In the genomic region with DNA sequence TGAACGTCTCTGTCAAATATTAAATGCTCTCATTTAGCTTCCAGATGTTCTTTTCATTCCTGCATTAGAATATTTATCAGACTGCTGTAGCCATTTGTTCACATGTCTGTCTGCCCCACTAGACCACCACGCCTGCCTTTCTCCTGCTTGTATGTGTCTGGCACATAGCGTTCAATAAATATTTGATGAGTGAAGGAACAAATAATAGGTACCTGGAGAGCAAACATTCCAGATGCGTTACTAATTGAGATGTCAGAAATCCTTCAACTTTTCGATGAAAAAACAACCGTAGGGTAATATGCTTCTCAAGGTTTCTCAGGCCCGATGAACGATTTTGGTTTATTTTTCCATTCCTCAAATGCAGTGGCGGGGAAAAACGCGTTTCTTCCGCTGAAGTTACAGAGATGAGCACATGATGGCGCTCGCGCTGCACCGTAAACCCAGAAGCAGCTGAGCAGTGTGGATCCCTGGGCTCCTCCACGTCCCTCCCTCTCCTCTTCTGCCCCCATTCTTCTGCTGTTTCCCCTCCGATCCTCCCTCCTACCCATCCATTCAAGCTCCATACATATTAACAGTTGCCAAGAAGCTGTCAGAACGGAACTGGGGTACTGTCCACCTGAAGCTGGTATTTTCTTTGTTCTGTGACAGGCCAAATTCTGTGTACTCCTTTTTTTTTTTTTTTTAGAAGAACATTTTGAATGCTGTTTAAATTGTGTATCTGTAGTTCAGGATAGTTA, we compare ENCODE assay signal across 7 cellular contexts.
DNase-seq lines count a peak whose midpoint lies in the region; ATAC-seq and TF ChIP-seq lines count a peak whose summit lies in the region.

No MANE protein-coding gene starts in this region.

- peak; percentile 40 for DNase-seq in GM12865 (ENCODE audit: low read depth)
- peak; percentile 25 for DNase-seq in OCI-LY7 (ENCODE audit: low spot score)
- peak; percentile 50 for DNase-seq in lung (ENCODE audit: low spot score)
- DNase-seq in type B pancreatic cell (ENCODE audit: extremely low spot score, unreplicated experiment), result peak; percentile 77

- H3K4me2 ChIP-seq in OCI-LY7 (ENCODE audit: low read length), result no peak overlapping the region

- no peak overlapping the region for H3K9ac ChIP-seq in duodenal mucosa (ENCODE audit: low read depth in 1 of 2, low read length in 2 of 2)

- H3K4me1 ChIP-seq in OCI-LY7 (ENCODE audit: insufficient read depth, low read length, poor library complexity, severe bottlenecking) (no peaks in the 10 kb centered on the region), duodenal mucosa (ENCODE audit: control insufficient read depth in 1 of 2, insufficient read depth in 2 of 2, low read length in 2 of 2) (no peaks in the 10 kb centered on the region), lung (ENCODE audit: control insufficient read depth in 2 of 2, insufficient read depth in 2 of 2, low read length in 2 of 2) (peaks cover 0 to 3% of the 10 kb centered on the region in 2 donors)

- intact Hi-C loops in OCI-LY7 (cut with micrococcal nuclease; ENCODE audit: unreplicated experiment), result no loop called here

- peak; percentile 74 for ATAC-seq in lung (ENCODE audit: insufficient read depth, low FRiP score)
- no peak for ATAC-seq in GM18870 (IDR thresholded peaks at IDR 0.05; ENCODE audit: unreplicated experiment)

- TF ChIP-seq RAD21 in Ishikawa (IDR thresholded peaks at IDR 0.05; ENCODE audit: low read depth), result peak; percentile 95

- no peaks in the 10 kb centered on the region for H3K27me3 Mint-ChIP-seq in type B pancreatic cell

- POLR2A ChIA-PET in OCI-LY7 (lab: Charles Lee), result interaction anchor here (0.7 kb wide), 2 partner anchors 219 to 314 kb away, joined by 3 to 8 read pairs; no protein-coding TSS in a partner anchor

- H3K27me3 ChIP-seq in duodenal mucosa (ENCODE audit: control insufficient read depth in 1 of 2, insufficient read depth in 2 of 2, low read length in 2 of 2) (no peaks in the 10 kb centered on the region), lung (ENCODE audit: control insufficient read depth, insufficient read depth) (no peaks in the 10 kb centered on the region)

- TF ChIP-seq EP300 in Ishikawa (IDR thresholded peaks at IDR 0.05; ENCODE audit: borderline replicate concordance), result no peak

- H3K9me2 ChIP-seq in OCI-LY7 (ENCODE audit: insufficient read depth, low read length), result no peaks in the 10 kb centered on the region

- no peak overlapping the region for H3K4me3 ChIP-seq in GM12865 (ENCODE audit: low read depth, low read length)
- H3K4me3 ChIP-seq in OCI-LY7 (ENCODE audit: low read depth, low read length, poor library complexity, severe bottlenecking), result no peak overlapping the region
- peak overlapping the region; percentile 7 to 18 for H3K4me3 ChIP-seq in duodenal mucosa (ENCODE audit: low read depth in 1 of 2, low read length in 2 of 2)
- H3K4me3 ChIP-seq in lung, result no peak overlapping the region

- no peaks in the 10 kb centered on the region for H3K36me3 Mint-ChIP-seq in type B pancreatic cell

- CTCF ChIA-PET in OCI-LY7 (lab: Charles Lee; ENCODE audit: unreplicated experiment), result no interaction called here

- no peaks in the 10 kb centered on the region for H3K9me3 Mint-ChIP-seq in type B pancreatic cell

- no peaks in the 10 kb centered on the region for H4K20me1 ChIP-seq in OCI-LY7 (ENCODE audit: insufficient read depth, low read length)

- H3K4me1 Mint-ChIP-seq in type B pancreatic cell (ENCODE audit: unreplicated experiment), result peaks cover 11% of the 10 kb centered on the region

- no peaks in the 10 kb centered on the region for H3K79me2 ChIP-seq in OCI-LY7 (ENCODE audit: insufficient read depth, low read depth, low read length)

- H2AFZ ChIP-seq in OCI-LY7 (ENCODE audit: low read length), result no peak overlapping the region; the same call in 1 of the 2 replicates

- H3K27ac ChIP-seq in OCI-LY7 (ENCODE audit: low read depth, low read length, poor library complexity, severe bottlenecking) (no peak overlapping the region), duodenal mucosa (ENCODE audit: low read depth, low read length) (no peak overlapping the region), lung (ENCODE audit: low read depth in 1 of 2, low read length in 1 of 2) (no peak overlapping the region)

- 10 to 16% methylated on average over 19 of the region's 19 CpGs for WGBS in lung, 2 donors

- H3K4me3 Mint-ChIP-seq in type B pancreatic cell, result peak overlapping the region; percentile 79

- no TSS peak for BruUV-seq in OCI-LY7 (replicated peaks; lab: Mats Ljungman, UMichigan)

- peak overlapping the region; percentile 57 for H3K27ac Mint-ChIP-seq in type B pancreatic cell

- H3K36me3 ChIP-seq in OCI-LY7 (ENCODE audit: insufficient read depth, low read length) (no peaks in the 10 kb centered on the region), duodenal mucosa (ENCODE audit: control insufficient read depth in 1 of 2, insufficient read depth in 2 of 2, low read length in 2 of 2) (no peaks in the 10 kb centered on the region), lung (ENCODE audit: control insufficient read depth in 2 of 2, insufficient read depth in 2 of 2, low read length in 2 of 2) (no peaks in the 10 kb centered on the region)

- TF ChIP-seq CTCF in GM12865 (IDR thresholded peaks at IDR 0.05; ENCODE audit: insufficient read depth, low read depth, low read length, missing control alignments), result peak; percentile 54
- TF ChIP-seq CTCF in OCI-LY7 (conservative IDR thresholded peaks at IDR 0.05; ENCODE audit: low read length), result peak; percentile 74
- TF ChIP-seq CTCF in lung (IDR thresholded peaks at IDR 0.05; ENCODE audit: control extremely low read depth, extremely low read depth), result peak; percentile 41
- peak; percentile 90 for TF ChIP-seq CTCF in type B pancreatic cell (conservative IDR thresholded peaks at IDR 0.05)

- H3K9me3 ChIP-seq in OCI-LY7 (ENCODE audit: low read length) (no peaks in the 10 kb centered on the region), duodenal mucosa (ENCODE audit: control insufficient read depth in 1 of 2, low read length in 2 of 2) (no peaks in the 10 kb centered on the region), lung (ENCODE audit: control insufficient read depth in 2 of 2, insufficient read depth in 1 of 2, low read length in 1 of 2) (no peaks in the 10 kb centered on the region)

TF ChIP-seq in Ishikawa, 13 proteins besides CTCF, POLR2A, EP300 and RAD21:
- TF ChIP-seq ZBTB7A (IDR thresholded peaks at IDR 0.05; ENCODE audit: low read depth) (no peak), TAF1 (IDR thresholded peaks at IDR 0.05; ENCODE audit: low read depth) (no peak), CEBPB (IDR thresholded peaks at IDR 0.05) (no peak)
- TF ChIP-seq, protein P1, sequence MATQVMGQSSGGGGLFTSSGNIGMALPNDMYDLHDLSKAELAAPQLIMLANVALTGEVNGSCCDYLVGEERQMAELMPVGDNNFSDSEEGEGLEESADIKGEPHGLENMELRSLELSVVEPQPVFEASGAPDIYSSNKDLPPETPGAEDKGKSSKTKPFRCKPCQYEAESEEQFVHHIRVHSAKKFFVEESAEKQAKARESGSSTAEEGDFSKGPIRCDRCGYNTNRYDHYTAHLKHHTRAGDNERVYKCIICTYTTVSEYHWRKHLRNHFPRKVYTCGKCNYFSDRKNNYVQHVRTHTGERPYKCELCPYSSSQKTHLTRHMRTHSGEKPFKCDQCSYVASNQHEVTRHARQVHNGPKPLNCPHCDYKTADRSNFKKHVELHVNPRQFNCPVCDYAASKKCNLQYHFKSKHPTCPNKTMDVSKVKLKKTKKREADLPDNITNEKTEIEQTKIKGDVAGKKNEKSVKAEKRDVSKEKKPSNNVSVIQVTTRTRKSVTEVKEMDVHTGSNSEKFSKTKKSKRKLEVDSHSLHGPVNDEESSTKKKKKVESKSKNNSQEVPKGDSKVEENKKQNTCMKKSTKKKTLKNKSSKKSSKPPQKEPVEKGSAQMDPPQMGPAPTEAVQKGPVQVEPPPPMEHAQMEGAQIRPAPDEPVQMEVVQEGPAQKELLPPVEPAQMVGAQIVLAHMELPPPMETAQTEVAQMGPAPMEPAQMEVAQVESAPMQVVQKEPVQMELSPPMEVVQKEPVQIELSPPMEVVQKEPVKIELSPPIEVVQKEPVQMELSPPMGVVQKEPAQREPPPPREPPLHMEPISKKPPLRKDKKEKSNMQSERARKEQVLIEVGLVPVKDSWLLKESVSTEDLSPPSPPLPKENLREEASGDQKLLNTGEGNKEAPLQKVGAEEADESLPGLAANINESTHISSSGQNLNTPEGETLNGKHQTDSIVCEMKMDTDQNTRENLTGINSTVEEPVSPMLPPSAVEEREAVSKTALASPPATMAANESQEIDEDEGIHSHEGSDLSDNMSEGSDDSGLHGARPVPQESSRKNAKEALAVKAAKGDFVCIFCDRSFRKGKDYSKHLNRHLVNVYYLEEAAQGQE (IDR thresholded peaks at IDR 0.05; ENCODE audit: low read depth), result no peak
TF ChIP-seq in Ishikawa: peak in this region for 0.

Comparison
In these comparisons a context has a peak if more than half of its experiments do, and no peak if none do; other contexts are left out.
1. DNase-seq: peak in every context shown above with its lines; median percentile 77 in type B pancreatic cell; 50 in lung; 40 in GM12865; 25 in OCI-LY7.
2. H3K4me3 ChIP-seq: peak in duodenal mucosa (2 of 2); none in GM12865 (single experiment), OCI-LY7 (single experiment) and lung (single experiment).
3. Peak in every context shown above with its lines, with median percentiles within 50 percentile points of each other: CTCF ChIP-seq.